8 cellular contexts compared by ENCODE assay signal in the genomic region with DNA sequence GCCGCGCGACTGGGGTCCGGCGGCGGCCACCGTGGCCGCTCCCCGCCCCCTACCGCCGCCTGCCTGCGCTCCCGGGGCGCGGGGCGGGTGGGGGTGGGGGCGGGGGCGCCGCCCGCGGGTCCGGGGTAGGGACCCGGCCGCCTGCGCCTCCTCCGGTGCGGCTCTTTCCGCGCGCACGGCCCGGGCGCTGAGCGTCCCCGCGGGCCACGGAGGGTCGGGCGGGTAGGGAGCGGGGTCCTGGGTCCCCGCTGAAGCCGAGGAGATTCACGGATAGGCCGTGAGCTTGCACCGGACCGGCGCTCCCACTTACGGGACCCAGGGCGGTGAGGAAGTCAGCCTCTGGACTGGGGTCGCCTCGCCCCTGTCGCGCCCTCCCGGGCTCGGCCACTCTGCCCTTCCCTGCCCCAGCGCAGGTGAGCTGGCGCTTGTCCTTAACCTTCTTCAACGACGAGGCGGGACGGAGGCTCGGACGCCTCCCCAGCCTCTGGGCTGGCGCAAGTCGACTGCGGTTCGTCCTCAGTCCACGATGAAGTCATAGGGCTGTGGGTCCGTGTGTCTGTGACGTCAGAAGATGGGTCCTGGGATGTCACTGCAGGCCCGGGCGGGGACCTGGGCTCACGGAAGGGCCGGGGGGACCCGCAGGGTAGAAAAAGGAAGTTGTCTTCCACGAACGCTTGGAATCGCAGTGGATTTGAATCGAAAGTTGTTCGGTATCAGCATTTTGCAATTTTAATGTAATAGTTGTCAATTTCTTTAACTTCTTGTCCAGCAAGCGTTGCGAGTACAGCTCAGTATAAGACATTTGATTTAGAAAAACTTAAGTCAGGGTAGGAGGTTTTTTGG. TPM values are rescaled to one million over a fixed set of nuclear protein-coding genes. Genes with fewer than 3 reads are reported as not detected.
DNase-seq lines count a peak whose midpoint lies in the region; ATAC-seq and TF ChIP-seq lines count a peak whose summit lies in the region.

No MANE protein-coding gene starts in this region.

- H3K4me3 ChIP-seq in breast epithelium (peak overlapping the region; percentile 90 to 97 (median 93)), skin epidermis (peak overlapping the region; percentile 62 to 100 (median 94))

- TF ChIP-seq CTCF in VCaP (conservative IDR thresholded peaks at IDR 0.05) (no peak), breast epithelium (IDR thresholded peaks at IDR 0.05) (no peak)

- peak; percentile 69 for TF ChIP-seq POLR2A in breast epithelium (IDR thresholded peaks at IDR 0.05)

- peak; percentile 55 for ATAC-seq in HG02938 (IDR thresholded peaks at IDR 0.05; ENCODE audit: unreplicated experiment)

- H3K36me3 ChIP-seq in breast epithelium = no peaks in the 10 kb centered on the region

- intact Hi-C loops in breast epithelium (cut with DNase I; ENCODE audit: low total_unique reads) = no loop called here

- no peaks in the 10 kb centered on the region for H3K9me3 ChIP-seq in breast epithelium

- peak; percentile 69 for DNase-seq in NK-92 treated with Interleukin-12 subunit alpha and Interleukin-12 subunit beta, amount 100 ng/mL, for 24 hours (lab: John Stamatoyannopoulos, UW)
- DNase-seq in NK-92 (lab: John Stamatoyannopoulos, UW; ENCODE audit: unreplicated experiment) = no peak
- peak; percentile 56 for DNase-seq in NCI-H2029 treated with DMSO at 0.1 percent for 48 hours (lab: John Stamatoyannopoulos, UW)
- DNase-seq in breast epithelium (ENCODE audit: low spot score in 2 of 2) = peak; percentile 67 to 82
- peak; percentile 73 for DNase-seq in iPS-NIHi7 (ENCODE audit: extremely low spot score)

- H3K27me3 ChIP-seq in breast epithelium = no peaks in the 10 kb centered on the region

- peaks cover 0 to 7% of the 10 kb centered on the region in 2 donors for H3K4me1 ChIP-seq in breast epithelium

- H3K27ac ChIP-seq in VCaP (peak overlapping the region; percentile 83), breast epithelium (peak overlapping the region; percentile 96 to 99), skin epidermis (peak overlapping the region; percentile 54 to 98 (median 91))

RNA-seq across cellular contexts. Expression of gene FBXO34, which starts 0.6 kb away (rescaled TPM):
- total RNA-seq in breast epithelium = 10 to 100 TPM; 31.8 to 56.5 (median 34.7) TPM
